16 cellular contexts compared by ENCODE assay signal in genomic region chr5:91301459-91301858, GRCh38.
A peak's percentile ranks its signal among the peaks of the same experiment; 100 is the strongest.
DNase-seq lines count a peak whose midpoint lies in the region; ATAC-seq, FAIRE-seq and TF ChIP-seq lines count a peak whose summit lies in the region.
"Had no signal": no experiment of that assay in that cellular context is flagged by ENCODE, and none has a peak within 500 bp of the region (broad histone marks: within the 10 kb centered on the region; RNA-seq: fewer than 3 reads in every experiment).

No MANE protein-coding gene starts in this region.

- peak overlapping the region; percentile 65 for H3K18ac ChIP-seq in IMR-90 (ENCODE audit: low read depth, low read length)

- no peaks in the 10 kb centered on the region for H3K27me3 ChIP-seq in IMR-90 (ENCODE audit: control insufficient read depth, insufficient read depth, low read length)

- H2BK120ac ChIP-seq in IMR-90 (ENCODE audit: low read depth, low read length), result no peak overlapping the region

- H4K5ac ChIP-seq in IMR-90 (ENCODE audit: low read depth, low read length), result peak overlapping the region; percentile 44; the same call in 1 of the 2 replicates

- H2BK20ac ChIP-seq in IMR-90 (ENCODE audit: low read depth, low read length), result no peak overlapping the region

- no peaks in the 10 kb centered on the region for H3K27me3 Mint-ChIP-seq in dendritic cell treated with granulocyte-macrophage colony-stimulating factor and Interleukin-4, amounts not matched to agents 40 ng/mL and 50 ng/mL, for 4 days
- no peaks in the 10 kb centered on the region for H3K27me3 Mint-ChIP-seq in mesothelial cell of epicardium (ENCODE audit: low read depth)
- H3K27me3 Mint-ChIP-seq: activated CD4-positive, alpha-beta T cell treated with anti-CD3 and anti-CD28 coated beads, Interleukin-2, amount 10 ng/mL, durations not matched to agents 7 days and 5 days; progenitor cell of endocrine pancreas had no signal

- FAIRE-seq in A549 (lab: Jason Lieb, UNC), result no peak

- H3K4me1 Mint-ChIP-seq in dendritic cell treated with granulocyte-macrophage colony-stimulating factor and Interleukin-4, amounts not matched to agents 40 ng/mL and 50 ng/mL, for 4 days (ENCODE audit: low read depth), result peaks cover 22% of the 10 kb centered on the region
- no peaks in the 10 kb centered on the region for H3K4me1 Mint-ChIP-seq in mesothelial cell of epicardium
- H3K4me1 Mint-ChIP-seq: activated CD4-positive, alpha-beta T cell treated with anti-CD3 and anti-CD28 coated beads, Interleukin-2, amount 10 ng/mL, durations not matched to agents 7 days and 5 days had no signal

- peak overlapping the region; percentile 60 for H3K27ac Mint-ChIP-seq in dendritic cell treated with granulocyte-macrophage colony-stimulating factor and Interleukin-4, amounts not matched to agents 40 ng/mL and 50 ng/mL, for 4 days
- H3K27ac Mint-ChIP-seq in mesothelial cell of epicardium, result peak overlapping the region; percentile 9
- H3K27ac Mint-ChIP-seq: activated CD4-positive, alpha-beta T cell treated with anti-CD3 and anti-CD28 coated beads, Interleukin-2, amount 10 ng/mL, durations not matched to agents 7 days and 5 days; progenitor cell of endocrine pancreas had no signal

- dilution Hi-C loops in IMR-90 (cut with HindIII; ENCODE audit: low sequenced_read_pairs, unreplicated experiment), result no loop called here

- peak in 1 of 2 experiments; percentile 43 for DNase-seq in A549 (ENCODE audit: low read depth in 1 of 2, low spot score in 1 of 2)
- peak; percentile 53 for DNase-seq in IMR-90
- no peak for DNase-seq in mesothelial cell of epicardium (ENCODE audit: low spot score in 2 of 2, unreplicated experiment in 2 of 2)
- no peak for DNase-seq in effector CD8-positive, alpha-beta T cell (lab: John Stamatoyannopoulos, UW)
- no peak for DNase-seq in ecto neural progenitor cell (ENCODE audit: low spot score)
- DNase-seq: activated CD4-positive, alpha-beta T cell treated with anti-CD3 and anti-CD28 coated beads, Interleukin-2, amount 10 ng/mL, durations not matched to agents 7 days and 5 days; activated gamma-delta T cell treated with Interleukin-2 at 50 U/mL for 16 hours; NCI-H1417; NCI-H526; SK-N-SH had no signal

- peak in 1 of 2 experiments; percentile 26; a peak in 2 of 6 replicates for ATAC-seq in A549
- ATAC-seq in IMR-90 (ENCODE audit: low read depth), result no peak; the same call in 1 of the 2 replicates
- ATAC-seq in HG03469 (IDR thresholded peaks at IDR 0.05; ENCODE audit: unreplicated experiment), result no peak
- no peak for ATAC-seq in GM21528 (IDR thresholded peaks at IDR 0.05; ENCODE audit: low FRiP score, unreplicated experiment)

- intact Hi-C loops in IMR-90 (cut with micrococcal nuclease), result no loop called here
- intact Hi-C loops in dendritic cell treated with granulocyte-macrophage colony-stimulating factor and Interleukin-4, amounts not matched to agents 40 ng/mL and 50 ng/mL, for 4 days (cut with micrococcal nuclease), result loop anchor here (1.0 kb wide), 1 partner anchor 10 kb away; no protein-coding TSS in a partner anchor

- H3K4ac ChIP-seq in IMR-90 (ENCODE audit: low read depth, low read length), result no peak overlapping the region

- no peak for TF ChIP-seq EP300 in A549 (IDR thresholded peaks at IDR 0.05)

- H3K4me3 Mint-ChIP-seq in dendritic cell treated with granulocyte-macrophage colony-stimulating factor and Interleukin-4, amounts not matched to agents 40 ng/mL and 50 ng/mL, for 4 days, result no peak overlapping the region
- no peak overlapping the region for H3K4me3 Mint-ChIP-seq in mesothelial cell of epicardium
- H3K4me3 Mint-ChIP-seq: activated CD4-positive, alpha-beta T cell treated with anti-CD3 and anti-CD28 coated beads, Interleukin-2, amount 10 ng/mL, durations not matched to agents 7 days and 5 days had no signal

- H3K36me3 Mint-ChIP-seq in dendritic cell treated with granulocyte-macrophage colony-stimulating factor and Interleukin-4, amounts not matched to agents 40 ng/mL and 50 ng/mL, for 4 days (ENCODE audit: low read depth), result peaks cover 5% of the 10 kb centered on the region
- no peaks in the 10 kb centered on the region for H3K36me3 Mint-ChIP-seq in mesothelial cell of epicardium

- TF ChIP-seq POLR2A in A549 (IDR thresholded peaks at IDR 0.05; ENCODE audit: low read length) (no peak), IMR-90 (IDR thresholded peaks at IDR 0.05; ENCODE audit: low read depth, low read length) (no peak)

- no peak overlapping the region for H4K91ac ChIP-seq in IMR-90 (ENCODE audit: insufficient read depth, low read depth, low read length)

- no peaks in the 10 kb centered on the region for H3K36me3 ChIP-seq in IMR-90 (ENCODE audit: control insufficient read depth, insufficient read depth, low read length)
- H3K36me3 ChIP-seq: thoracic aorta had no signal

- H4K20me1 ChIP-seq in IMR-90 (ENCODE audit: insufficient read depth, low read length), result no peaks in the 10 kb centered on the region

- 0 out of 2 replicates have a peak, but pooled peaks cover 5% of the 10 kb centered on the region for H3K9me1 ChIP-seq in IMR-90 (ENCODE audit: insufficient read depth, low read length)

- in situ Hi-C loops in IMR-90 (cut with MboI; ENCODE audit: low sequenced_read_pairs), result no loop called here

- H2BK5ac ChIP-seq in IMR-90 (ENCODE audit: low read depth, low read length, poor library complexity, severe bottlenecking), result peak overlapping the region; percentile 18

- CTCF ChIA-PET in A549 (lab: Yijun Ruan, JAX), result interaction anchor here (0.6 to 3.3 kb wide), 5 partner anchors 11 to 83 kb away, joined by 3 to 14 read pairs (median 4); no protein-coding TSS in a partner anchor
- CTCF ChIA-PET in IMR-90 (lab: Yijun Ruan, JAX), result interaction anchor here (0.9 to 1.2 kb wide), 2 partner anchors 9 to 73 kb away, joined by 3 read pairs; no protein-coding TSS in a partner anchor

- no peaks in the 10 kb centered on the region for H3K79me1 ChIP-seq in IMR-90 (ENCODE audit: low read depth in 1 of 2, low read length in 2 of 2)

- H3K4me1 ChIP-seq in A549 (peaks cover 25% of the 10 kb centered on the region), IMR-90 (ENCODE audit: control insufficient read depth, insufficient read depth, low read length) (no peaks in the 10 kb centered on the region)

- no peak overlapping the region for H3K23ac ChIP-seq in IMR-90 (ENCODE audit: low read depth, low read length)

- H2AK9ac ChIP-seq in IMR-90 (replicated peaks; ENCODE audit: low read depth, low read length, poor library complexity), result no peak overlapping the region

- H3K27ac ChIP-seq in A549, result peak overlapping the region; percentile 38 to 68; a peak in 4 of 6 replicates
- H3K27ac ChIP-seq in IMR-90 (ENCODE audit: insufficient read depth, low read length), result no peak overlapping the region
- H3K27ac ChIP-seq: thoracic aorta had no signal

- TF ChIP-seq RAD21 in A549 (conservative IDR thresholded peaks at IDR 0.05 in 1 of 2, IDR thresholded peaks at IDR 0.05 in 1 of 2) (no peak), IMR-90 (IDR thresholded peaks at IDR 0.05; ENCODE audit: low read length) (no peak)

- H3K4me3 ChIP-seq in A549 (no peak overlapping the region), IMR-90 (ENCODE audit: insufficient read depth, low read depth, low read length) (no peak overlapping the region)
- H3K4me3 ChIP-seq: lung, thoracic aorta had no signal

- H4K8ac ChIP-seq in IMR-90 (ENCODE audit: low read depth in 2 of 2, low read length in 2 of 2), result no peak overlapping the region; a peak in 1 of 4 replicates

- BruUV-seq in IMR-90 (replicated peaks; lab: Mats Ljungman, UMichigan), result no TSS peak

- H3K56ac ChIP-seq in IMR-90 (ENCODE audit: extremely low read depth, insufficient read depth, low read length), result no peak overlapping the region

- POLR2A ChIA-PET in A549 (lab: Yijun Ruan, JAX) (interaction anchor here (0.6 to 2.2 kb wide), 7 partner anchors 10 to 200 kb away, joined by 3 to 5 read pairs (median 4); partner anchors contain the start of gene ARRDC3), IMR-90 (lab: Charles Lee; ENCODE audit: unreplicated experiment) (no interaction called here)

- TF ChIP-seq CTCF in A549 (IDR thresholded peaks at IDR 0.05) (no peak), IMR-90 (conservative IDR thresholded peaks at IDR 0.05; ENCODE audit: low read depth, low read length) (no peak), mesothelial cell of epicardium (IDR thresholded peaks at IDR 0.05; ENCODE audit: unreplicated experiment) (no peak)

- H3K9me3 ChIP-seq in A549 (no peaks in the 10 kb centered on the region), IMR-90 (ENCODE audit: control insufficient read depth, insufficient read depth, low read length) (no peaks in the 10 kb centered on the region)
- H3K9me3 ChIP-seq: SK-N-SH, thoracic aorta had no signal

- H2BK15ac ChIP-seq in IMR-90 (ENCODE audit: low read depth, low read length), result no peak overlapping the region

- no peak overlapping the region for H3K14ac ChIP-seq in IMR-90 (replicated peaks; ENCODE audit: low read depth, low read length)

- H2AK5ac ChIP-seq in IMR-90 (ENCODE audit: low read depth, low read length), result no peak overlapping the region

- peak overlapping the region; percentile 29; the same call in 2 of the 3 replicates for H3K4me2 ChIP-seq in A549
- H3K4me2 ChIP-seq in IMR-90 (ENCODE audit: low read depth, low read length), result peak overlapping the region; percentile 32; the same call in 1 of the 2 replicates
- H3K4me2 ChIP-seq: SK-N-SH had no signal

- H3K9ac ChIP-seq in IMR-90 (ENCODE audit: low read depth, low read length), result no peak overlapping the region
- H3K9ac ChIP-seq: SK-N-SH had no signal

- H3K9me3 Mint-ChIP-seq in dendritic cell treated with granulocyte-macrophage colony-stimulating factor and Interleukin-4, amounts not matched to agents 40 ng/mL and 50 ng/mL, for 4 days, result no peaks in the 10 kb centered on the region
- no peaks in the 10 kb centered on the region for H3K9me3 Mint-ChIP-seq in mesothelial cell of epicardium
- H3K9me3 Mint-ChIP-seq: activated CD4-positive, alpha-beta T cell treated with anti-CD3 and anti-CD28 coated beads, Interleukin-2, amount 10 ng/mL, durations not matched to agents 7 days and 5 days had no signal

- no peak overlapping the region for H2AFZ ChIP-seq in IMR-90 (replicated peaks; ENCODE audit: low read length, poor library complexity)

TF ChIP-seq in A549, 52 proteins besides CTCF, POLR2A, EP300 and RAD21 (continues in another document):
- TF ChIP-seq CHD4 (IDR thresholded peaks at IDR 0.05; ENCODE audit: borderline replicate concordance) (no peak), HOXB13 (CRISPR knock-in tag; IDR thresholded peaks at IDR 0.05; ENCODE audit: low read depth) (no peak)

TF ChIP-seq in IMR-90, 13 proteins besides CTCF, POLR2A, EP300 and RAD21:
- TF ChIP-seq MXI1 (IDR thresholded peaks at IDR 0.05; ENCODE audit: borderline replicate concordance, low read depth, low read length) (no peak), CEBPB (IDR thresholded peaks at IDR 0.05; ENCODE audit: low read depth, low read length) (peak; percentile 95), MAFK (IDR thresholded peaks at IDR 0.05; ENCODE audit: low read depth, low read length) (no peak), NFE2L2 (IDR thresholded peaks at IDR 0.05; ENCODE audit: low read depth, low read length) (0 out of 2 replicates have a peak, but pooled peaks have one; percentile 1)
TF ChIP-seq in IMR-90: peak in this region for 2.
